ENCODE assay signal across 11 cellular contexts in the genomic region with DNA sequence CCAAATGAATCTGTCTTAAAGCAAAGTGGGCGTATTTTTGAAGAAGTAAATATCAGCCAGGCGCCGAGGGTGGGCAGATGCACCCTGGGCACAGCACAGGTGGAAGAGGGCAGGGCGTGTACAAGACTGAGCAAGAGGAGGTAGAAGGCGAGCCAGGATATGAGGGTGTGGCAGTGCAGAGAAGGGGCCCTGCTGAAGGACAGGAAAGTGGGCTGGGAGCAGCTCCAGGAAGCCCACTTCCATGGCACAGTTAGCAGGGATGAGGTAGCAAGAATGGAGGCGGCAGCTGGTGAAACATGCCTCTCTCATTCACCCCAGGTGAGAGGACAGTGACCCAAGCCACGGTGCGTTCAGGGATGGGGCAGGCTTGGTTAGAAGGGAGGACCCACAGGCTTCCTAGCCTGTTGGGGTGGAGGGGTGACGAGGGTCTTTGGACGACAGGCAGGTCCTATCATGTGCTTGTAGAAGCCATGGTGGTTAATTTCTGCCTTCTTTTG.
DNase-seq lines count a peak whose midpoint lies in the region; ATAC-seq and TF ChIP-seq lines count a peak whose summit lies in the region.
"Had no signal": no experiment of that assay in that cellular context is flagged by ENCODE, and none has a peak within 500 bp of the region (broad histone marks: within the 10 kb centered on the region; RNA-seq: fewer than 3 reads in every experiment).

No MANE protein-coding gene starts in this region.

- peak overlapping the region; percentile 92 for H3K27ac Mint-ChIP-seq in activated naive CD4-positive, alpha-beta T cell treated with anti-CD3 and anti-CD28 coated beads, Interleukin-2, amount 10 ng/mL, durations not matched to agents 7 days and 5 days
- peak overlapping the region; percentile 95 for H3K27ac Mint-ChIP-seq in T-helper 1 cell treated with Interleukin-12 subunit alpha and Interleukin-12 subunit beta and Interleukin-4 antibody, amounts not matched to agents 30 μg/mL and 1 μg/mL, for 36 hours

- WGBS in transverse colon (ENCODE audit: low coverage in 1 of 2), 2 donors = 0 to 69% methylated on average over 1 to 10 of the region's 10 CpGs

- peaks cover 83% of the 10 kb centered on the region for H3K4me1 Mint-ChIP-seq in activated naive CD4-positive, alpha-beta T cell treated with anti-CD3 and anti-CD28 coated beads, Interleukin-2, amount 10 ng/mL, durations not matched to agents 7 days and 5 days
- peaks cover 55% of the 10 kb centered on the region for H3K4me1 Mint-ChIP-seq in T-helper 1 cell treated with Interleukin-12 subunit alpha and Interleukin-12 subunit beta and Interleukin-4 antibody, amounts not matched to agents 30 μg/mL and 1 μg/mL, for 36 hours (ENCODE audit: low read depth)

- in situ Hi-C loops in transverse colon (cut with MboI; ENCODE audit: low pct_ligation_motif_present in 1 of 4, low pct_unique_long_range_greater_than_20kb in 1 of 4, low sequenced_read_pairs in 3 of 4) = no loop called here

- no peak for DNase-seq in activated naive CD4-positive, alpha-beta T cell treated with anti-CD3 and anti-CD28 coated beads, Interleukin-2, amount 10 ng/mL, durations not matched to agents 7 days and 5 days
- DNase-seq in activated naive CD4-positive, alpha-beta T cell treated with anti-CD3 and anti-CD28 coated beads, Interleukin-2, amount 50 U/mL, for 16 hours = no peak
- DNase-seq in left colon (peak in 1 of 2 donors; percentile 49), transverse colon (peak; percentile 36), globus pallidus (ENCODE audit: low spot score) (no peak), NCI-H187 treated with DMSO at 0.1 percent for 48 hours (lab: John Stamatoyannopoulos, UW) (no peak)
- DNase-seq: NCI-H2081 treated with DMSO at 0.1 percent for 48 hours, right cardiac atrium, SHP77 treated with DMSO at 0.1 percent for 48 hours had no signal

- no peaks in the 10 kb centered on the region for H3K27me3 ChIP-seq in transverse colon

- H3K36me3 ChIP-seq in transverse colon = no peaks in the 10 kb centered on the region

- CTCF ChIA-PET in activated naive CD4-positive, alpha-beta T cell treated with anti-CD3 and anti-CD28 coated beads, Interleukin-2, amount 10 ng/mL, durations not matched to agents 7 days and 5 days (lab: Charles Lee) = interaction anchor here (0.5 to 2.4 kb wide), 9 partner anchors 10 to 225 kb away, joined by 3 to 11 read pairs (median 3); a partner anchor contains a TSS

- intact Hi-C loops in left colon (cut with DNase I, micrococcal nuclease) = no loop called here
- intact Hi-C loops in transverse colon (cut with DNase I; ENCODE audit: low total_unique reads) = no loop called here

- peaks cover 27% of the 10 kb centered on the region for H3K36me3 Mint-ChIP-seq in activated naive CD4-positive, alpha-beta T cell treated with anti-CD3 and anti-CD28 coated beads, Interleukin-2, amount 10 ng/mL, durations not matched to agents 7 days and 5 days
- H3K36me3 Mint-ChIP-seq in T-helper 1 cell treated with Interleukin-12 subunit alpha and Interleukin-12 subunit beta and Interleukin-4 antibody, amounts not matched to agents 30 μg/mL and 1 μg/mL, for 36 hours (ENCODE audit: low read depth) = peaks cover 15% of the 10 kb centered on the region

- H3K4me3 ChIP-seq in transverse colon = no peak overlapping the region

- no peaks in the 10 kb centered on the region for H3K9me3 ChIP-seq in transverse colon

- peak overlapping the region; percentile 33 for H3K4me3 Mint-ChIP-seq in activated naive CD4-positive, alpha-beta T cell treated with anti-CD3 and anti-CD28 coated beads, Interleukin-2, amount 10 ng/mL, durations not matched to agents 7 days and 5 days
- H3K4me3 Mint-ChIP-seq in T-helper 1 cell treated with Interleukin-12 subunit alpha and Interleukin-12 subunit beta and Interleukin-4 antibody, amounts not matched to agents 30 μg/mL and 1 μg/mL, for 36 hours = peak overlapping the region; percentile 73

- TF ChIP-seq CTCF in transverse colon (IDR thresholded peaks at IDR 0.05) = no peak

- peaks cover 24 to 38% (median 26%) of the 10 kb centered on the region in 4 donors for H3K4me1 ChIP-seq in transverse colon

- no peak for TF ChIP-seq POLR2A in transverse colon (IDR thresholded peaks at IDR 0.05)

- H3K27ac ChIP-seq in transverse colon = peak overlapping the region; percentile 45 to 67 (median 54)

- ATAC-seq in left colon (peak; percentile 73), GM18867 (IDR thresholded peaks at IDR 0.05; ENCODE audit: unreplicated experiment) (no peak)

- TF ChIP-seq EP300 in transverse colon (IDR thresholded peaks at IDR 0.05; ENCODE audit: low read depth) = no peak

- no peaks in the 10 kb centered on the region for H3K9me3 Mint-ChIP-seq in activated naive CD4-positive, alpha-beta T cell treated with anti-CD3 and anti-CD28 coated beads, Interleukin-2, amount 10 ng/mL, durations not matched to agents 7 days and 5 days
- no peaks in the 10 kb centered on the region for H3K9me3 Mint-ChIP-seq in T-helper 1 cell treated with Interleukin-12 subunit alpha and Interleukin-12 subunit beta and Interleukin-4 antibody, amounts not matched to agents 30 μg/mL and 1 μg/mL, for 36 hours

- H3K27me3 Mint-ChIP-seq in activated naive CD4-positive, alpha-beta T cell treated with anti-CD3 and anti-CD28 coated beads, Interleukin-2, amount 10 ng/mL, durations not matched to agents 7 days and 5 days = no peaks in the 10 kb centered on the region
- H3K27me3 Mint-ChIP-seq in T-helper 1 cell treated with Interleukin-12 subunit alpha and Interleukin-12 subunit beta and Interleukin-4 antibody, amounts not matched to agents 30 μg/mL and 1 μg/mL, for 36 hours (ENCODE audit: low read depth) = no peaks in the 10 kb centered on the region
